9 cellular contexts compared by ENCODE assay signal in the genomic region with DNA sequence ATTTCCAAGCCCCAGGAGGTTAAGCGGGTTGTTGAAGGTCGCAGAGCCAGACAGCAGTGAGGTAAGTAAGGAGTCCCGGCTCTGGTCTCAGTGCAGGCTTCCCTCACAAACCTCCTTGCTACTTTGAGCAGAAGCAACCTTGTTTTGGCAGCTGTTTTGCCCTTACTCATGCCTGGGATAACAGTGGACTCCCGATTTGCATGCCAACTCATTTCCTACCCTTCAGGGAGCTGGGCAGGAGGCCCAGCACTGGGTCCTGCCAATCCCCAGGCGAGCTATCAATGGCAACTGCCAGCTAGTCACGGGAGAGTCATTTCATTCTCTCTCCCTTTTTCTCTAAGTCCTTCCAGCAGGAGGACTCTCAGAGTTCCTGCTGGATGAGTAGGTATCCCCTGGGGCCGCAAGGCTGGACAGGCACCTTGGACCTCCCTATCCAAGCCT.
DNase-seq lines count a peak whose midpoint lies in the region; ATAC-seq, FAIRE-seq and TF ChIP-seq lines count a peak whose summit lies in the region.
"Had no signal": no experiment of that assay in that cellular context is flagged by ENCODE, and none has a peak within 500 bp of the region (broad histone marks: within the 10 kb centered on the region; RNA-seq: fewer than 3 reads in every experiment).

No MANE protein-coding gene starts in this region.

- no peaks in the 10 kb centered on the region for H3K9me3 Mint-ChIP-seq in mesothelial cell of epicardium

- H3K4me3 Mint-ChIP-seq in mesothelial cell of epicardium, result no peak overlapping the region

- peaks cover 0 to 2% (median 0%) of the 10 kb centered on the region in 3 donors for H3K27me3 ChIP-seq in psoas muscle (ENCODE audit: insufficient read depth in 3 of 3, low read length in 2 of 3)

- TF ChIP-seq CTCF in psoas muscle (IDR thresholded peaks at IDR 0.05) (no peak), mesothelial cell of epicardium (IDR thresholded peaks at IDR 0.05; ENCODE audit: unreplicated experiment) (no peak)

- intact Hi-C loops in psoas muscle (cut with DNase I), result loop anchor here in 1 of 2 donors (2.0 kb wide), 1 partner anchor 51 kb away; no protein-coding TSS in a partner anchor

- H3K27ac Mint-ChIP-seq in mesothelial cell of epicardium, result no peak overlapping the region

- peaks cover 11% of the 10 kb centered on the region for H3K4me1 ChIP-seq in psoas muscle

- peak overlapping the region; percentile 53 for H3K27ac ChIP-seq in psoas muscle

- DNase-seq in GM04504 (ENCODE audit: low read depth), result peak; percentile 93
- peak; percentile 35 to 58 for DNase-seq in frontal cortex (ENCODE audit: low spot score in 2 of 2)
- peak; percentile 73 to 82 for DNase-seq in psoas muscle
- DNase-seq in mesothelial cell of epicardium (ENCODE audit: low spot score in 2 of 2, unreplicated experiment in 2 of 2), result no peak
- DNase-seq in NCI-H1436 treated with DMSO at 0.1 percent for 48 hours (lab: John Stamatoyannopoulos, UW), result no peak
- DNase-seq in GM19239 (ENCODE audit: insufficient read length, low spot score), result no peak
- DNase-seq in HuH-7 (ENCODE audit: low spot score), result no peak
- DNase-seq: NCI-H1105 treated with DMSO at 0.1 percent for 48 hours had no signal

- peaks cover 19% of the 10 kb centered on the region for H3K4me1 Mint-ChIP-seq in mesothelial cell of epicardium

- no peak overlapping the region for H3K4me3 ChIP-seq in psoas muscle

- no peaks in the 10 kb centered on the region for H3K27me3 Mint-ChIP-seq in mesothelial cell of epicardium (ENCODE audit: low read depth)

- WGBS in psoas muscle, 3 donors, result 8 to 11% (median 11%) methylated on average over 7 of the region's 7 CpGs

- ATAC-seq in SK-N-SH treated with all-trans-retinoic acid at 6 μM for 48 hours, result peak; percentile 83
- ATAC-seq in psoas muscle, result peak; percentile 94 to 96 (median 96)

- H3K36me3 Mint-ChIP-seq in mesothelial cell of epicardium, result no peaks in the 10 kb centered on the region

- H3K36me3 ChIP-seq in psoas muscle (ENCODE audit: insufficient read depth in 1 of 2, low read depth in 1 of 2), result no peaks in the 10 kb centered on the region

- FAIRE-seq in frontal cortex (lab: Jason Lieb, UNC), result no peak
- FAIRE-seq in GM19239 (lab: Jason Lieb, UNC), result no peak

- H3K9me3 ChIP-seq in psoas muscle, result no peaks in the 10 kb centered on the region

TF ChIP-seq in SK-N-SH treated with all-trans-retinoic acid at 6 μM for 48 hours, 23 proteins besides CTCF, POLR2A, EP300 and RAD21:
- TF ChIP-seq, protein P1, sequence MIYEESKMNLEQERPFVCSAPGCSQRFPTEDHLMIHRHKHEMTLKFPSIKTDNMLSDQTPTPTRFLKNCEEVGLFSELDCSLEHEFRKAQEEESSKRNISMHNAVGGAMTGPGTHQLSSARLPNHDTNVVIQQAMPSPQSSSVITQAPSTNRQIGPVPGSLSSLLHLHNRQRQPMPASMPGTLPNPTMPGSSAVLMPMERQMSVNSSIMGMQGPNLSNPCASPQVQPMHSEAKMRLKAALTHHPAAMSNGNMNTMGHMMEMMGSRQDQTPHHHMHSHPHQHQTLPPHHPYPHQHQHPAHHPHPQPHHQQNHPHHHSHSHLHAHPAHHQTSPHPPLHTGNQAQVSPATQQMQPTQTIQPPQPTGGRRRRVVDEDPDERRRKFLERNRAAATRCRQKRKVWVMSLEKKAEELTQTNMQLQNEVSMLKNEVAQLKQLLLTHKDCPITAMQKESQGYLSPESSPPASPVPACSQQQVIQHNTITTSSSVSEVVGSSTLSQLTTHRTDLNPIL (CRISPR knock-in tag; IDR thresholded peaks at IDR 0.05; ENCODE audit: low read depth), result no peak
- no peak for TF ChIP-seq CSDC2 (CRISPR knock-in tag; IDR thresholded peaks at IDR 0.05)
- no peak for TF ChIP-seq TSHZ2 (CRISPR knock-in tag; IDR thresholded peaks at IDR 0.05)

Comparison
In these comparisons a context has a peak if more than half of its experiments do, and no peak if none do; other contexts are left out.
1. DNase-seq: peak in GM04504 (single experiment), frontal cortex (2 of 2) and psoas muscle (2 of 2); none in mesothelial cell of epicardium (0 of 2), NCI-H1436 treated with DMSO at 0.1 percent for 48 hours (single experiment), GM19239 (single experiment) and HuH-7 (single experiment).